Comparison of ENCODE assay signal across 8 cellular contexts in the genomic region with DNA sequence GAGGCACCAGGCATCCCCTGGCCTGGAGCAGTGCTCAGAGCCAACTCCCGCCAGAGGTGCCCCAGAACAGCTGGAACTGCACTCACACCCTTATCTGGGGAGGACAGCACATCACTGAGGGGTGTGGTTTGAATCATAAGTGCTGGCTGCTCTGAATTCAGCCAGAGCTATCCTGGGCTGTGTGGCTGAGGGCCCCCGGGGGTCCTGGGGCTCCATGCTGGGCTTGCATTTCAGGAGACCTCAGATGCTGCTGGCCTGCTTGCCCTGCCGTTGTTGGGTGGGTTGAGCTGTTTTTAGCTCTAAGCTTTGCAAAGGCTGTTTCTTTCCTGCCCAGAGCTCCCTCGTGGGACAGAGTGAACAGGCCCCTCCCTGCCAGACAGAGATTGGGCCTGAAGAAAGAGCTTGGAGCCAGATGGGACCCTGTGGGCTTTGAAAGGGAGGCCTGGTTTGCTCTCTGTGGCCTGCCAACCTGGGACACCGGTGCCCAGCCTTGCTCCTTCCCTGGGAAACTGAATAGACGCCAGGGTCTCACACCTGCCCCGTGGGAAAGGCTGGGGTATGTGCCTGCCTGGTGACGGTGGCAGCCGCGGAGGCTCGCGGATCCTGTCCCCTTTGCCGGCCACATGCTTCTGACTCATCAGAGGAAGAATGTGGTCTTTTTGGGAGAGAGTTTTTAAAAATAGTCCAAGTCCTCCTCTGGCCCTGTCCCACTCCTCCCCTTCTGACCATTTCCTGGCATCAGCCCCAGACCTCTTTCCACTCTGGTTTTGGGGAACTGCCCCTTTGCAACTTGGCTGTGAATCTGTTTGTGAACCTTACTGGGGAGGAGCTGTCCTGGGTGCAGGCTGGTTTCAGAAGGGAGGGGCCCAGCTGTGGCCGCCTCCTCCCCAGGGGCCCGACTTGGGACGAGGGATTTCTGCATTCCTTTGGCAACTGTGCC. TPM values are rescaled to one million over a fixed set of nuclear protein-coding genes. Genes with fewer than 3 reads are reported as not detected.
A peak's percentile ranks its signal among the peaks of the same experiment; 100 is the strongest.
DNase-seq lines count a peak whose midpoint lies in the region.

No MANE protein-coding gene starts in this region.

- H2BK12ac ChIP-seq in neuronal stem cell (ENCODE audit: low read length): no peak overlapping the region

- H3K27ac ChIP-seq in SJCRH30 (peak overlapping the region; percentile 71), neuronal stem cell (replicated peaks; ENCODE audit: low read length) (peak overlapping the region; percentile 40)

- peak overlapping the region; percentile 39 for H3K14ac ChIP-seq in neuronal stem cell (ENCODE audit: low read length)

- H3K4me3 ChIP-seq in SJCRH30 (peak overlapping the region; percentile 8), neuronal stem cell (ENCODE audit: low read length in 2 of 2) (no peak overlapping the region)

- H2BK120ac ChIP-seq in neuronal stem cell (ENCODE audit: low read depth, low read length): peak overlapping the region; percentile 47

- no peaks in the 10 kb centered on the region for H3K27me3 ChIP-seq in SJCRH30
- H3K27me3 ChIP-seq in neuronal stem cell (ENCODE audit: control insufficient read depth in 3 of 3, insufficient read depth in 3 of 3, low read depth in 1 of 3, low read length in 3 of 3): no peaks in the 10 kb centered on the region

- no peak overlapping the region for H3K4me2 ChIP-seq in neuronal stem cell (ENCODE audit: insufficient read depth, low read length, poor library complexity, severe bottlenecking)

- peak overlapping the region; percentile 66 for H3K18ac ChIP-seq in neuronal stem cell (ENCODE audit: low read length)

- H2BK15ac ChIP-seq in neuronal stem cell (ENCODE audit: low read length): peak overlapping the region; percentile 86

- H4K8ac ChIP-seq in neuronal stem cell (ENCODE audit: low read depth, low read length): no peak overlapping the region

- no CpG with 5 or more reads among the region's 16 CpGs for WGBS in neuronal stem cell (ENCODE audit: extremely low coverage in 2 of 2, insufficient read length in 2 of 2, insufficient replicate concordance in 1 of 2), 2 donors

- H4K91ac ChIP-seq in neuronal stem cell (ENCODE audit: low read depth, low read length, poor library complexity): no peak overlapping the region

- peak overlapping the region; percentile 79 for H2AK5ac ChIP-seq in neuronal stem cell (ENCODE audit: low read depth, low read length)

- H2BK5ac ChIP-seq in neuronal stem cell (ENCODE audit: low read length): peak overlapping the region; percentile 76

- peak overlapping the region; percentile 46 for H3K9ac ChIP-seq in neuronal stem cell (ENCODE audit: low read depth, low read length, poor library complexity)

- no peak overlapping the region for H3K23ac ChIP-seq in neuronal stem cell (ENCODE audit: low read depth, low read length, poor library complexity)

- H3K79me1 ChIP-seq in neuronal stem cell (ENCODE audit: low read depth, low read length): peaks cover 18% of the 10 kb centered on the region

- H3K4ac ChIP-seq in neuronal stem cell (ENCODE audit: low read length): no peak overlapping the region

- DNase-seq in AG20443 (ENCODE audit: low spot score): peak; percentile 93
- DNase-seq in SJCRH30: peak; percentile 71 to 72
- peak; percentile 83 for DNase-seq in fibroblast of the conjunctiva (ENCODE audit: low read depth)
- no peak for DNase-seq in neuronal stem cell (ENCODE audit: low spot score)
- DNase-seq in SIG-M5 treated with dmso at 0.1 percent for 504 hours (lab: John Stamatoyannopoulos, UW; ENCODE audit: unreplicated experiment): no peak
- no peak for DNase-seq in activated gamma-delta T cell treated with Interleukin-2 at 50 U/mL for 16 hours
- no peak for DNase-seq in COLO668 (lab: John Stamatoyannopoulos, UW; ENCODE audit: unreplicated experiment)
- DNase-seq in NCI-H146 (lab: John Stamatoyannopoulos, UW): no peak

- H3K9me3 ChIP-seq in SJCRH30 (replicated peaks): no peaks in the 10 kb centered on the region
- no peaks in the 10 kb centered on the region for H3K9me3 ChIP-seq in neuronal stem cell (replicated peaks in 1 of 2; ENCODE audit: control insufficient read depth in 2 of 2, insufficient read depth in 1 of 2, low read depth in 1 of 2, low read length in 2 of 2)

- H3K36me3 ChIP-seq in SJCRH30 (no peaks in the 10 kb centered on the region), neuronal stem cell (replicated peaks in 1 of 2; ENCODE audit: control insufficient read depth in 2 of 2, insufficient read depth in 2 of 2, low read length in 2 of 2) (no peaks in the 10 kb centered on the region)

- H3K4me1 ChIP-seq in SJCRH30 (peaks cover 18% of the 10 kb centered on the region), neuronal stem cell (ENCODE audit: control insufficient read depth in 2 of 2, insufficient read depth in 1 of 2, low read depth in 1 of 2, low read length in 2 of 2) (peaks cover 65 to 68% of the 10 kb centered on the region in 2 donors)

- no peak overlapping the region for H2AFZ ChIP-seq in neuronal stem cell (ENCODE audit: low read length)

RNA-seq across cellular contexts. Expression of gene ARHGEF10L, which starts 30.0 kb away (rescaled TPM):
- total RNA-seq in SJCRH30 (2014; rRNA removed; shearing (Covaris generic)): 9.2 and 10.5 TPM in 2 replicates
- polyA plus RNA-seq in neuronal stem cell (2013, experiment 1 of 2): 14.6 TPM
- polyA plus RNA-seq in neuronal stem cell (2013, experiment 2 of 2): 14.8 TPM

Comparison
In these comparisons a context has a peak if more than half of its experiments do, and no peak if none do; other contexts are left out.
1. DNase-seq: peak in AG20443 (single experiment), SJCRH30 (2 of 2) and fibroblast of the conjunctiva (single experiment); none in neuronal stem cell (single experiment), SIG-M5 treated with dmso at 0.1 percent for 504 hours (single experiment), activated gamma-delta T cell treated with Interleukin-2 at 50 U/mL for 16 hours (single experiment), COLO668 (single experiment) and NCI-H146 (single experiment).